In the genomic region with DNA sequence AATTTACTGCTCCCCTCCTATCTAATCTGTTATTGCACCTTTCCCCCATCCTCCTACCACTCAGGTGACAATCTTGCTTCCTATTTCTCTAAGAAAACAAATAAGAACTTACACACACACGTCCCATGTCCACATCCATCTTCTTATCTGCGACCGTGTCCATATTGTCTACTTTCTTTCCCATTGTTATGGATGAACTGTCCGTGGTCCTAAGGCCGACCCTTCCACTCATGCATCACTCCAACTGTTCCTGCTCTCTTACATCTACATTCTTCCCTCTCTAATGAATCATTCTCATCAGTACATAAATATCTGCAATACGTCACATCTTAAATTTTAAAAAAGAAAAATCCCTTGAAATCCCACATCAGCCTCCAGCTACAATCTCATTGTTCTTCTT, we compare ENCODE assay signal across 33 cellular contexts.
"Had no signal": no experiment of that assay in that cellular context is flagged by ENCODE, and none has a peak within 500 bp of the region (broad histone marks: within the 10 kb centered on the region; RNA-seq: fewer than 3 reads in every experiment).

No MANE protein-coding gene starts in this region.

- H3K4me1 Mint-ChIP-seq: activated CD4-positive, alpha-beta T cell treated with anti-CD3 and anti-CD28 coated beads for 36 hours; activated CD4-positive, alpha-beta T cell treated with anti-CD3 and anti-CD28 coated beads, Interleukin-2, amount 10 ng/mL, durations not matched to agents 24 days and 14 days had no signal

- FAIRE-seq: astrocyte, bronchial epithelial cell had no signal

- ATAC-seq: activated CD4-positive, alpha-beta T cell treated with anti-CD3 and anti-CD28 coated beads for 36 hours; activated CD8-positive, alpha-beta memory T cell treated with anti-CD3 and anti-CD28 coated beads, Interleukin-2, amount 10 ng/mL, durations not matched to agents 7 days and 5 days; activated CD8-positive, alpha-beta T cell treated with anti-CD3 and anti-CD28 coated beads, Interleukin-2, amount 10 ng/mL, durations not matched to agents 7 days and 5 days; activated T-helper 17 cell treated with anti-CD3 and anti-CD28 coated beads, Interleukin-2, amount 50 U/mL, for 72 hours; foreskin keratinocyte; gastrocnemius medialis; heart right ventricle had no signal

- H3K27me3 ChIP-seq: brain microvascular endothelial cell, dorsolateral prefrontal cortex, esophagus muscularis mucosa, foreskin keratinocyte, gastrocnemius medialis, heart right ventricle, hepatocyte had no signal

- H3K4me3 ChIP-seq: coronary artery, dorsolateral prefrontal cortex, esophagus muscularis mucosa, gastrocnemius medialis, heart right ventricle, hepatocyte had no signal

- H3K27ac ChIP-seq: brain microvascular endothelial cell, coronary artery, dorsolateral prefrontal cortex, esophagus muscularis mucosa, foreskin keratinocyte, gastrocnemius medialis, heart right ventricle, hepatocyte had no signal

- H3K9me3 Mint-ChIP-seq: activated CD4-positive, alpha-beta memory T cell treated with anti-CD3 and anti-CD28 coated beads for 36 hours; activated CD4-positive, alpha-beta T cell treated with anti-CD3 and anti-CD28 coated beads, Interleukin-2, amount 10 ng/mL, durations not matched to agents 24 days and 14 days; activated T-helper 17 cell treated with anti-CD3 and anti-CD28 coated beads, Interleukin-2, amount 50 U/mL, for 72 hours; central memory CD8-positive, alpha-beta T cell; dendritic cell treated with granulocyte-macrophage colony-stimulating factor and Interleukin-4, amounts not matched to agents 40 ng/mL and 50 ng/mL, for 4 days; endodermal cell had no signal

- H3K27ac Mint-ChIP-seq: activated CD4-positive, alpha-beta memory T cell treated with anti-CD3 and anti-CD28 coated beads for 36 hours; activated CD4-positive, alpha-beta T cell treated with anti-CD3 and anti-CD28 coated beads for 36 hours; activated CD4-positive, alpha-beta T cell treated with anti-CD3 and anti-CD28 coated beads, Interleukin-2, amount 10 ng/mL, durations not matched to agents 24 days and 14 days; activated CD8-positive, alpha-beta memory T cell treated with anti-CD3 and anti-CD28 coated beads, Interleukin-2, amount 10 ng/mL, durations not matched to agents 7 days and 5 days; activated CD8-positive, alpha-beta T cell treated with anti-CD3 and anti-CD28 coated beads, Interleukin-2, amount 10 ng/mL, durations not matched to agents 7 days and 5 days; activated naive CD8-positive, alpha-beta T cell; activated T-helper 17 cell treated with anti-CD3 and anti-CD28 coated beads, Interleukin-2, amount 50 U/mL, for 72 hours; dendritic cell treated with granulocyte-macrophage colony-stimulating factor and Interleukin-4, amounts not matched to agents 40 ng/mL and 50 ng/mL, for 4 days; endodermal cell had no signal

- H3K27me3 Mint-ChIP-seq: activated CD4-positive, alpha-beta memory T cell treated with anti-CD3 and anti-CD28 coated beads for 36 hours; activated CD4-positive, alpha-beta T cell treated with anti-CD3 and anti-CD28 coated beads for 36 hours; activated CD4-positive, alpha-beta T cell treated with anti-CD3 and anti-CD28 coated beads, Interleukin-2, amount 10 ng/mL, durations not matched to agents 24 days and 14 days; activated CD8-positive, alpha-beta memory T cell treated with anti-CD3 and anti-CD28 coated beads, Interleukin-2, amount 10 ng/mL, durations not matched to agents 7 days and 5 days; activated naive CD8-positive, alpha-beta T cell; activated T-helper 17 cell treated with anti-CD3 and anti-CD28 coated beads, Interleukin-2, amount 50 U/mL, for 72 hours; central memory CD8-positive, alpha-beta T cell; dendritic cell treated with granulocyte-macrophage colony-stimulating factor and Interleukin-4, amounts not matched to agents 40 ng/mL and 50 ng/mL, for 4 days had no signal

- H3K4me1 ChIP-seq: foreskin keratinocyte had no signal

- DNase-seq: activated CD4-positive, alpha-beta memory T cell treated with anti-CD3 and anti-CD28 coated beads for 36 hours; activated CD4-positive, alpha-beta T cell treated with anti-CD3 and anti-CD28 coated beads for 36 hours; activated CD4-positive, alpha-beta T cell treated with anti-CD3 and anti-CD28 coated beads, Interleukin-2, amount 10 ng/mL, durations not matched to agents 24 days and 14 days; activated CD4-positive, CD25-positive, alpha-beta regulatory T cell; activated CD4-positive, CD25-positive, alpha-beta regulatory T cell treated with anti-CD3 and anti-CD28 coated beads, Interleukin-2, amount 50 U/mL, for 72 hours; activated CD8-positive, alpha-beta memory T cell treated with anti-CD3 and anti-CD28 coated beads, Interleukin-2, amount 10 ng/mL, durations not matched to agents 7 days and 5 days; activated CD8-positive, alpha-beta memory T cell treated with anti-CD3 and anti-CD28 coated beads, Interleukin-2, amount 50 U/mL, for 4 hours; activated CD8-positive, alpha-beta T cell treated with anti-CD3 and anti-CD28 coated beads, Interleukin-2, amount 10 ng/mL, durations not matched to agents 7 days and 5 days; activated effector memory CD4-positive, alpha-beta T cell treated with Interleukin-2 at 50 U/mL for 16 hours; activated gamma-delta T cell treated with Interleukin-2 at 50 U/mL for 16 hours; activated naive CD4-positive, alpha-beta T cell treated with anti-CD3 and anti-CD28 coated beads, Interleukin-2, amount 50 U/mL, for 16 hours; activated naive CD4-positive, alpha-beta T cell treated with Interleukin-2 at 50 U/mL for 16 hours; activated T-cell treated with anti-CD3 and anti-CD28 coated beads, Interleukin-2, amount 50 U/mL, for 1 hour; amniotic stem cell; anterior cingulate cortex; brain microvascular endothelial cell; dorsolateral prefrontal cortex; effector memory CD4-positive, alpha-beta T cell; endodermal cell; erythroblast; foreskin keratinocyte; gastrocnemius medialis; heart right ventricle; T-helper 2 cell had no signal

- H3K9me3 ChIP-seq: esophagus muscularis mucosa, gastrocnemius medialis, heart right ventricle had no signal

- H3K4me3 Mint-ChIP-seq: activated CD4-positive, alpha-beta memory T cell treated with anti-CD3 and anti-CD28 coated beads for 36 hours; activated CD4-positive, alpha-beta T cell treated with anti-CD3 and anti-CD28 coated beads for 36 hours; activated CD4-positive, alpha-beta T cell treated with anti-CD3 and anti-CD28 coated beads, Interleukin-2, amount 10 ng/mL, durations not matched to agents 24 days and 14 days; activated CD8-positive, alpha-beta memory T cell treated with anti-CD3 and anti-CD28 coated beads, Interleukin-2, amount 10 ng/mL, durations not matched to agents 7 days and 5 days; activated CD8-positive, alpha-beta T cell treated with anti-CD3 and anti-CD28 coated beads, Interleukin-2, amount 10 ng/mL, durations not matched to agents 7 days and 5 days; activated naive CD8-positive, alpha-beta T cell; activated T-helper 17 cell treated with anti-CD3 and anti-CD28 coated beads, Interleukin-2, amount 50 U/mL, for 72 hours; central memory CD8-positive, alpha-beta T cell; dendritic cell treated with granulocyte-macrophage colony-stimulating factor and Interleukin-4, amounts not matched to agents 40 ng/mL and 50 ng/mL, for 4 days; endodermal cell had no signal
